25 cellular contexts compared by ENCODE assay signal in genomic region chr20:44200371-44200770, GRCh38. TPM values are rescaled to one million over a fixed set of nuclear protein-coding genes. Genes with fewer than 3 reads are reported as not detected.
A peak's percentile ranks its signal among the peaks of the same experiment; 100 is the strongest.
DNase-seq lines count a peak whose midpoint lies in the region; ATAC-seq and TF ChIP-seq lines count a peak whose summit lies in the region.
"Had no signal": no experiment of that assay in that cellular context is flagged by ENCODE, and none has a peak within 500 bp of the region (broad histone marks: within the 10 kb centered on the region; RNA-seq: fewer than 3 reads in every experiment).

No MANE protein-coding gene starts in this region.

- ATAC-seq in right cardiac atrium: no peak
- no peak for ATAC-seq in T-helper 17 cell
- no peak for ATAC-seq in gastroesophageal sphincter
- ATAC-seq: CD8-positive, alpha-beta T cell had no signal

- no peak for DNase-seq in right cardiac atrium
- DNase-seq in right atrium auricular region (ENCODE audit: low spot score): no peak
- no peak for DNase-seq in T-helper 17 cell
- no peak for DNase-seq in smooth muscle cell (lab: John Stamatoyannopoulos, UW; ENCODE audit: unreplicated experiment)
- no peak for DNase-seq in thyroid gland
- no peak for DNase-seq in medulla oblongata (ENCODE audit: extremely low spot score)
- no peak for DNase-seq in islet precursor cell
- DNase-seq: BE2C; CD8-positive, alpha-beta T cell; DMS79 treated with DMSO at 0.1 percent for 48 hours; GF-D8; GOT3; KG1; NCI-H1092 treated with DMSO at 0.1 percent for 48 hours; NCI-H1694; NCI-H2107; NCI-H226; NCI-H526 treated with DMSO at 0.1 percent for 48 hours; NK-92 treated with Interleukin-12 subunit alpha and Interleukin-12 subunit beta, amount 100 ng/mL, for 24 hours; OCI-M1; RPMI8226 had no signal

- no peak for TF ChIP-seq EP300 in gastroesophageal sphincter (IDR thresholded peaks at IDR 0.05)

- H3K27ac ChIP-seq in right cardiac atrium (ENCODE audit: low read length): peak overlapping the region; percentile 13
- H3K27ac ChIP-seq in right atrium auricular region: peak overlapping the region in 1 of 2 donors; percentile 29
- peak overlapping the region in 3 of 4 donors; percentile 28 to 100 (median 74) for H3K27ac ChIP-seq in gastroesophageal sphincter
- peak overlapping the region; percentile 54 for H3K27ac ChIP-seq in smooth muscle cell (ENCODE audit: low read depth)
- H3K27ac ChIP-seq in thyroid gland: no peak overlapping the region
- H3K27ac ChIP-seq: HL-60 had no signal

- H3K4me3 ChIP-seq in right cardiac atrium (ENCODE audit: low read length) (no peak overlapping the region), right atrium auricular region (no peak overlapping the region), gastroesophageal sphincter (no peak overlapping the region), smooth muscle cell (no peak overlapping the region), thyroid gland (replicated peaks in 1 of 3) (no peak overlapping the region)

- no peaks in the 10 kb centered on the region for H3K9me3 ChIP-seq in right cardiac atrium (ENCODE audit: control insufficient read depth, low read length)
- H3K9me3 ChIP-seq in right atrium auricular region: no peaks in the 10 kb centered on the region
- H3K9me3 ChIP-seq in T-helper 17 cell (ENCODE audit: control insufficient read depth, low read length, poor library complexity, severe bottlenecking): no peaks in the 10 kb centered on the region
- no peaks in the 10 kb centered on the region for H3K9me3 ChIP-seq in gastroesophageal sphincter
- H3K9me3 ChIP-seq in smooth muscle cell (replicated peaks; ENCODE audit: low read depth): no peaks in the 10 kb centered on the region
- no peaks in the 10 kb centered on the region for H3K9me3 ChIP-seq in thyroid gland
- H3K9me3 ChIP-seq: BE2C had no signal

- H3K4me1 Mint-ChIP-seq in T-helper 17 cell: peaks cover 25% of the 10 kb centered on the region

- H3K79me2 ChIP-seq in smooth muscle cell (ENCODE audit: low read depth): peaks cover 43% of the 10 kb centered on the region

- peaks cover 15% of the 10 kb centered on the region for H3K36me3 Mint-ChIP-seq in T-helper 17 cell (ENCODE audit: low read depth)

- intact Hi-C loops in right cardiac atrium (cut with DNase I): no loop called here
- intact Hi-C loops in thyroid gland (cut with DNase I): no loop called here

- 67% methylated on average over 4 of the region's 4 CpGs for WGBS in right cardiac atrium
- 13 to 60% methylated on average over 2 to 4 of the region's 4 CpGs for WGBS in gastroesophageal sphincter (ENCODE audit: low coverage in 1 of 2), 2 donors
- 65% methylated on average over 4 of the region's 4 CpGs for WGBS in smooth muscle cell (ENCODE audit: low lambda C conversion rate)
- 82 to 88% methylated on average over 4 of the region's 4 CpGs for WGBS in thyroid gland, 2 donors

- TF ChIP-seq POLR2A in gastroesophageal sphincter (IDR thresholded peaks at IDR 0.05) (no peak), thyroid gland (IDR thresholded peaks at IDR 0.05) (no peak)

- H3K9ac ChIP-seq in smooth muscle cell (ENCODE audit: low read depth): no peak overlapping the region

- peak overlapping the region; percentile 79 for H3K27ac Mint-ChIP-seq in T-helper 17 cell
- H3K27ac Mint-ChIP-seq: CD8-positive, alpha-beta T cell had no signal

- no peaks in the 10 kb centered on the region for H3F3A ChIP-seq in smooth muscle cell (ENCODE audit: low read depth)

- H3K4me3 Mint-ChIP-seq in T-helper 17 cell: no peak overlapping the region
- H3K4me3 Mint-ChIP-seq: CD8-positive, alpha-beta T cell had no signal

- H3K36me3 ChIP-seq in right atrium auricular region (peaks cover 68% of the 10 kb centered on the region), gastroesophageal sphincter (peaks cover 0 to 82% of the 10 kb centered on the region in 2 donors), smooth muscle cell (ENCODE audit: low read depth) (peaks cover 16% of the 10 kb centered on the region), thyroid gland (peaks cover 37 to 46% of the 10 kb centered on the region in 2 donors)

- TF ChIP-seq CTCF in right atrium auricular region (IDR thresholded peaks at IDR 0.05) (no peak), gastroesophageal sphincter (IDR thresholded peaks at IDR 0.05) (no peak), smooth muscle cell (IDR thresholded peaks at IDR 0.05; ENCODE audit: borderline replicate concordance, insufficient read depth, poor library complexity, severe bottlenecking) (no peak), thyroid gland (IDR thresholded peaks at IDR 0.05) (no peak)

- no peaks in the 10 kb centered on the region for H3K27me3 Mint-ChIP-seq in T-helper 17 cell

- no peak overlapping the region for H3K4me2 ChIP-seq in smooth muscle cell

- peaks cover 53% of the 10 kb centered on the region for H4K20me1 ChIP-seq in smooth muscle cell (ENCODE audit: low read depth)

- H3K4me1 ChIP-seq in right cardiac atrium (ENCODE audit: control insufficient read depth, insufficient read depth, low read length) (peaks cover 7% of the 10 kb centered on the region), right atrium auricular region (peaks cover 0 to 30% of the 10 kb centered on the region in 2 donors), gastroesophageal sphincter (peaks cover 6 to 73% (median 16%) of the 10 kb centered on the region in 3 donors), smooth muscle cell (ENCODE audit: low read depth) (peaks cover 8% of the 10 kb centered on the region), thyroid gland (peaks cover 10 to 16% of the 10 kb centered on the region in 2 donors)
- H3K4me1 ChIP-seq: BE2C had no signal

- no peaks in the 10 kb centered on the region for H3K27me3 ChIP-seq in right cardiac atrium (ENCODE audit: control insufficient read depth, insufficient read depth)
- no peaks in the 10 kb centered on the region for H3K27me3 ChIP-seq in right atrium auricular region
- H3K27me3 ChIP-seq in gastroesophageal sphincter: no peaks in the 10 kb centered on the region
- H3K27me3 ChIP-seq in smooth muscle cell (ENCODE audit: low read depth): no peaks in the 10 kb centered on the region
- no peaks in the 10 kb centered on the region for H3K27me3 ChIP-seq in thyroid gland
- H3K27me3 ChIP-seq: BE2C had no signal

- H2AFZ ChIP-seq in smooth muscle cell (ENCODE audit: low read depth): no peak overlapping the region

RNA-seq across cellular contexts. Expression of gene OSER1, which starts 10.2 kb away (rescaled TPM):
- total RNA-seq in right cardiac atrium (10 to 100 TPM; 22.6 to 44.5 (median 36.1) TPM), right atrium auricular region (10 to 100 TPM; 30.8 to 31.1 TPM), T-helper 17 cell (100 to 1,000 TPM in 1 of 2 donors, 10 to 100 TPM in 1; 88.5 to 103 TPM), gastroesophageal sphincter (10 to 100 TPM; 47.6 to 97.3 (median 70.3) TPM), smooth muscle cell (32.8 and 42.3 TPM in 2 replicates), thyroid gland (10 to 100 TPM; 36.2 to 56.4 (median 43.0) TPM)
- polyA plus RNA-seq in right cardiac atrium (27.4 TPM), smooth muscle cell (33.1 and 37.6 TPM in 2 replicates)

RNA-seq across cellular contexts. Expression of gene JPH2, which starts 13.4 kb away (rescaled TPM):
- total RNA-seq in right cardiac atrium (100 to 1,000 TPM in 3 of 4 donors, 10 to 100 TPM in 1; 99.0 to 117 (median 107) TPM), right atrium auricular region (100 to 1,000 TPM; 131 to 168 TPM), T-helper 17 cell (not detected), gastroesophageal sphincter (100 to 1,000 TPM; 173 to 442 (median 242) TPM), smooth muscle cell (3.9 and 4.4 TPM in 2 replicates), thyroid gland (1 to 10 TPM in 3 of 4 donors, under 1 TPM in 1; 0.67 to 2.3 (median 1.8) TPM)
- polyA plus RNA-seq in right cardiac atrium (78.2 TPM), smooth muscle cell (6.0 and 7.4 TPM in 2 replicates)
- total RNA-seq: CD8-positive, alpha-beta T cell had no signal

RNA-seq across cellular contexts. Expression of gene GDAP1L1, which starts 46.7 kb away (rescaled TPM):
- 1 to 10 TPM in 1 of 4 donors, under 1 TPM in 3; 0.17 to 2.8 (median 0.55) TPM for total RNA-seq in right cardiac atrium
- 1.4 TPM for polyA plus RNA-seq in right cardiac atrium
- 1 to 10 TPM in 1 of 2 donors, not detected in 1; 1.2 TPM for total RNA-seq in right atrium auricular region
- not detected for total RNA-seq in T-helper 17 cell
- under 1 TPM in 1 of 4 donors, not detected in 3; 0.67 TPM for total RNA-seq in gastroesophageal sphincter
- 0.67 TPM in 1 of 2 replicates, not detected in the other for total RNA-seq in smooth muscle cell
- polyA plus RNA-seq in smooth muscle cell: 0.58 TPM in 1 of 2 replicates, not detected in the other
- total RNA-seq in thyroid gland: under 1 TPM in 1 of 4 donors, not detected in 3; 0.29 TPM
- total RNA-seq: CD8-positive, alpha-beta T cell; M059J had no signal
- polyA plus RNA-seq: AG04450 had no signal

Comparison
In these comparisons a context has a peak if more than half of its experiments do, and no peak if none do; other contexts are left out.
1. H3K27ac ChIP-seq: peak in right cardiac atrium (single experiment), gastroesophageal sphincter (3 of 4) and smooth muscle cell (single experiment); none in thyroid gland (0 of 3).
2. RNA of gene JPH2, which starts 13.4 kb away (total RNA-seq): 173 to 442 TPM in gastroesophageal sphincter, 131 to 168 TPM in right atrium auricular region and 99.0 to 117 TPM in right cardiac atrium; 3.9 to 4.4 TPM in smooth muscle cell, 0.67 to 2.3 TPM in thyroid gland and not detected in T-helper 17 cell; every median in the first group is over 10 times any median in the second.